ENCODE assay signal across 20 cellular contexts in genomic region chr2:81876628-81877027, GRCh38.
"Had no signal": no experiment of that assay in that cellular context is flagged by ENCODE, and none has a peak within 500 bp of the region (broad histone marks: within the 10 kb centered on the region; RNA-seq: fewer than 3 reads in every experiment).

No MANE protein-coding gene starts in this region.

- H3K36me3 ChIP-seq: pancreas, suprapubic skin, thyroid gland had no signal

- H3K4me1 ChIP-seq: foreskin keratinocyte, pancreas, suprapubic skin, thyroid gland had no signal

- ATAC-seq: foreskin keratinocyte; left colon; left ventricle myocardium superior; pancreas; right cardiac atrium; stimulated activated naive CD8-positive, alpha-beta T cell treated with anti-CD3 and anti-CD28 coated beads, Interleukin-15, Interleukin-2, amounts not matched to agents 100 U/mL and 50 U/mL, for 24 hours had no signal

- H3K27me3 ChIP-seq: foreskin keratinocyte, hepatocyte, pancreas, suprapubic skin, thyroid gland had no signal

- H3K27ac ChIP-seq: foreskin keratinocyte, hepatocyte, pancreas, suprapubic skin, thyroid gland had no signal

- H3K36me3 Mint-ChIP-seq: naive B cell, type B pancreatic cell had no signal

- H3K4me1 Mint-ChIP-seq: naive B cell, nephron had no signal

- H3K4me3 Mint-ChIP-seq: naive B cell, nephron, type B pancreatic cell had no signal

- H3K9me3 Mint-ChIP-seq: nephron, type B pancreatic cell had no signal

- H3K27me3 Mint-ChIP-seq: naive B cell, progenitor cell of endocrine pancreas, type B pancreatic cell had no signal

- DNase-seq: dermis blood vessel endothelial cell; erythroblast; foreskin keratinocyte; left colon; left ventricle myocardium superior; mesendoderm; naive B cell; occipital lobe; pancreas; right cardiac atrium; small intestine; stimulated activated CD4-positive, alpha-beta T cell treated with anti-CD3 and anti-CD28 coated beads, Interleukin-12 subunit alpha, Interleukin-12 subunit beta, amount 100 ng/mL, for 4 hours; stimulated activated CD4-positive, alpha-beta T cell treated with anti-CD3 and anti-CD28 coated beads, Interleukin-2, amount 100 ng/mL, for 48 hours; stimulated activated naive CD8-positive, alpha-beta T cell treated with anti-CD3 and anti-CD28 coated beads, Interleukin-15, Interleukin-2, amounts not matched to agents 100 U/mL and 50 U/mL, for 24 hours; thyroid gland had no signal

- H3K4me3 ChIP-seq: hepatocyte, pancreas, suprapubic skin, thyroid gland had no signal

- H3K9me3 ChIP-seq: pancreas, suprapubic skin, thyroid gland had no signal

- H3K27ac Mint-ChIP-seq: naive B cell, nephron, progenitor cell of endocrine pancreas, type B pancreatic cell had no signal
